Comparison of ENCODE assay signal across 1 cellular context in the genomic region with DNA sequence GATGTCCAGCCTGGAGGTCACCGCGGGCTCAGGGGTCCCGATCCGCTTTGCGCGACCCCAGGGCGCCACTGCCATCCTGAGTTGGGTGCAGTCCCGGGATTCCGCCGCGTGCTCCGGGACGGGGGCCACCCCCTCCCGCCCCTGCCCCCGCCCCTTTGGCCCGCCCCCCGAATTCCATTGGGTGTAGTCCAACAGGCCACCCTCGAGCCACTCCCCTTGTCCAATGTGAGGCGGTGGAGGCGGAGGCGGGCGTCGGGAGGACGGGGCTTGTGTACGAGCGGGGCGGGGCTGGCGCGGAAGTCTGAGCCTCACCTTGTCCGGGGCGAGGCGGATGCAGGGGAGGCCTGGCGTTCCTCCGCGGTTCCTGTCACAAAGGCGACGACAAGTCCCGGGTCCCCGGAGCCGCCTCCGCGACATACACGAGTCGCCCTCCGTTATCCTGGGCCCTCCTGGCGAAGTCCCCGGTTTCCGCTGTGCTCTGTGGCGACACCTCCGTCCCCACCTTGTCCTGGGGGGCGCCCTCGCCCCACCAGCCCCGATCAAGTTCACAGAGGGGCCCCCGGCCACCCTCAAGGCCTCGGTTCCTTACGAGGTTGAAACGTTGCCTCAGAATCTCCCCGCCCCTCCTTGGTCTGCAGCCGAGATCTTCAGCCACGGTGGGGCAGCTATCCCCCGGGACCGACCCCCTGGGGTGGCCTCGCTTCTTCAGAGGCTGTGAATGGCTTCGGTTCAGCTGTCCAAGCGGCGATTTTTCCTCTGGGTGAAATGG.
TF ChIP-seq lines count a peak whose summit lies in the region.

No MANE protein-coding gene starts in this region.

TF ChIP-seq in HepG2, 621 proteins besides CTCF, POLR2A, EP300 and RAD21 (continued from another document and continues in another):
- TF ChIP-seq, protein P1, sequence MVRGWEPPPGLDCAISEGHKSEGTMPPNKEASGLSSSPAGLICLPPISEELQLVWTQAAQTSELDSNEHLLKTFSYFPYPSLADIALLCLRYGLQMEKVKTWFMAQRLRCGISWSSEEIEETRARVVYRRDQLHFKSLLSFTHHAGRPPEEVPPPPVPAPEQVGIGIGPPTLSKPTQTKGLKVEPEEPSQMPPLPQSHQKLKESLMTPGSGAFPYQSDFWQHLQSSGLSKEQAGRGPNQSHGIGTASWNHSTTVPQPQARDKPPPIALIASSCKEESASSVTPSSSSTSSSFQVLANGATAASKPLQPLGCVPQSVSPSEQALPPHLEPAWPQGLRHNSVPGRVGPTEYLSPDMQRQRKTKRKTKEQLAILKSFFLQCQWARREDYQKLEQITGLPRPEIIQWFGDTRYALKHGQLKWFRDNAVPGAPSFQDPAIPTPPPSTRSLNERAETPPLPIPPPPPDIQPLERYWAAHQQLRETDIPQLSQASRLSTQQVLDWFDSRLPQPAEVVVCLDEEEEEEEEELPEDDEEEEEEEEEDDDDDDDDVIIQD (CRISPR knock-in tag; IDR thresholded peaks at IDR 0.05; ENCODE audit: low read depth): no peak
- TF ChIP-seq ZNF766 (CRISPR knock-in tag; IDR thresholded peaks at IDR 0.05; ENCODE audit: borderline replicate concordance): no peak
- TF ChIP-seq RNF2 (conservative IDR thresholded peaks at IDR 0.05; ENCODE audit: low read depth): no peak
- TF ChIP-seq, protein P2, sequence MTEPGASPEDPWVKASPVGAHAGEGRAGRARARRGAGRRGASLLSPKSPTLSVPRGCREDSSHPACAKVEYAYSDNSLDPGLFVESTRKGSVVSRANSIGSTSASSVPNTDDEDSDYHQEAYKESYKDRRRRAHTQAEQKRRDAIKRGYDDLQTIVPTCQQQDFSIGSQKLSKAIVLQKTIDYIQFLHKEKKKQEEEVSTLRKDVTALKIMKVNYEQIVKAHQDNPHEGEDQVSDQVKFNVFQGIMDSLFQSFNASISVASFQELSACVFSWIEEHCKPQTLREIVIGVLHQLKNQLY (CRISPR knock-in tag; IDR thresholded peaks at IDR 0.05): no peak
- TF ChIP-seq, protein P3, sequence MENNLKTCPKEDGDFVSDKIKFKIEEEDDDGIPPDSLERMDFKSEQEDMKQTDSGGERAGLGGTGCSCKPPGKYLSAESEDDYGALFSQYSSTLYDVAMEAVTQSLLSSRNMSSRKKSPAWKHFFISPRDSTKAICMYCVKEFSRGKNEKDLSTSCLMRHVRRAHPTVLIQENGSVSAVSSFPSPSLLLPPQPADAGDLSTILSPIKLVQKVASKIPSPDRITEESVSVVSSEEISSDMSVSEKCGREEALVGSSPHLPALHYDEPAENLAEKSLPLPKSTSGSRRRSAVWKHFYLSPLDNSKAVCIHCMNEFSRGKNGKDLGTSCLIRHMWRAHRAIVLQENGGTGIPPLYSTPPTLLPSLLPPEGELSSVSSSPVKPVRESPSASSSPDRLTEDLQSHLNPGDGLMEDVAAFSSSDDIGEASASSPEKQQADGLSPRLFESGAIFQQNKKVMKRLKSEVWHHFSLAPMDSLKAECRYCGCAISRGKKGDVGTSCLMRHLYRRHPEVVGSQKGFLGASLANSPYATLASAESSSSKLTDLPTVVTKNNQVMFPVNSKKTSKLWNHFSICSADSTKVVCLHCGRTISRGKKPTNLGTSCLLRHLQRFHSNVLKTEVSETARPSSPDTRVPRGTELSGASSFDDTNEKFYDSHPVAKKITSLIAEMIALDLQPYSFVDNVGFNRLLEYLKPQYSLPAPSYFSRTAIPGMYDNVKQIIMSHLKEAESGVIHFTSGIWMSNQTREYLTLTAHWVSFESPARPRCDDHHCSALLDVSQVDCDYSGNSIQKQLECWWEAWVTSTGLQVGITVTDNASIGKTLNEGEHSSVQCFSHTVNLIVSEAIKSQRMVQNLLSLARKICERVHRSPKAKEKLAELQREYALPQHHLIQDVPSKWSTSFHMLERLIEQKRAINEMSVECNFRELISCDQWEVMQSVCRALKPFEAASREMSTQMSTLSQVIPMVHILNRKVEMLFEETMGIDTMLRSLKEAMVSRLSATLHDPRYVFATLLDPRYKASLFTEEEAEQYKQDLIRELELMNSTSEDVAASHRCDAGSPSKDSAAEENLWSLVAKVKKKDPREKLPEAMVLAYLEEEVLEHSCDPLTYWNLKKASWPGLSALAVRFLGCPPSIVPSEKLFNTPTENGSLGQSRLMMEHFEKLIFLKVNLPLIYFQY (CRISPR knock-in tag; IDR thresholded peaks at IDR 0.05; ENCODE audit: borderline replicate concordance): no peak
- TF ChIP-seq, protein P4, sequence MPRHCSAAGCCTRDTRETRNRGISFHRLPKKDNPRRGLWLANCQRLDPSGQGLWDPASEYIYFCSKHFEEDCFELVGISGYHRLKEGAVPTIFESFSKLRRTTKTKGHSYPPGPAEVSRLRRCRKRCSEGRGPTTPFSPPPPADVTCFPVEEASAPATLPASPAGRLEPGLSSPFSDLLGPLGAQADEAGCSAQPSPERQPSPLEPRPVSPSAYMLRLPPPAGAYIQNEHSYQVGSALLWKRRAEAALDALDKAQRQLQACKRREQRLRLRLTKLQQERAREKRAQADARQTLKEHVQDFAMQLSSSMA (CRISPR knock-in tag; IDR thresholded peaks at IDR 0.05): peak; percentile 84
- TF ChIP-seq, protein P5, sequence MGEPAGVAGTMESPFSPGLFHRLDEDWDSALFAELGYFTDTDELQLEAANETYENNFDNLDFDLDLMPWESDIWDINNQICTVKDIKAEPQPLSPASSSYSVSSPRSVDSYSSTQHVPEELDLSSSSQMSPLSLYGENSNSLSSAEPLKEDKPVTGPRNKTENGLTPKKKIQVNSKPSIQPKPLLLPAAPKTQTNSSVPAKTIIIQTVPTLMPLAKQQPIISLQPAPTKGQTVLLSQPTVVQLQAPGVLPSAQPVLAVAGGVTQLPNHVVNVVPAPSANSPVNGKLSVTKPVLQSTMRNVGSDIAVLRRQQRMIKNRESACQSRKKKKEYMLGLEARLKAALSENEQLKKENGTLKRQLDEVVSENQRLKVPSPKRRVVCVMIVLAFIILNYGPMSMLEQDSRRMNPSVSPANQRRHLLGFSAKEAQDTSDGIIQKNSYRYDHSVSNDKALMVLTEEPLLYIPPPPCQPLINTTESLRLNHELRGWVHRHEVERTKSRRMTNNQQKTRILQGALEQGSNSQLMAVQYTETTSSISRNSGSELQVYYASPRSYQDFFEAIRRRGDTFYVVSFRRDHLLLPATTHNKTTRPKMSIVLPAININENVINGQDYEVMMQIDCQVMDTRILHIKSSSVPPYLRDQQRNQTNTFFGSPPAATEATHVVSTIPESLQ (CRISPR knock-in tag; conservative IDR thresholded peaks at IDR 0.05): no peak
- no peak for TF ChIP-seq ZNF382 (CRISPR knock-in tag; IDR thresholded peaks at IDR 0.05; ENCODE audit: borderline replicate concordance)
- peak; percentile 85 for TF ChIP-seq AGO2 (optimal IDR thresholded peaks at IDR 0.05; ENCODE audit: low read depth, low read length)
- TF ChIP-seq FOXK2 (IDR thresholded peaks at IDR 0.05): peak; percentile 55; the same call in 1 of the 2 replicates
- TF ChIP-seq ARID2 (CRISPR knock-in tag; IDR thresholded peaks at IDR 0.05; ENCODE audit: borderline replicate concordance): no peak
- no peak for TF ChIP-seq KAT2B (IDR thresholded peaks at IDR 0.05; ENCODE audit: borderline replicate concordance, low read depth, low read length)
- no peak for TF ChIP-seq TCF7L2 (IDR thresholded peaks at IDR 0.05; ENCODE audit: low read depth, low read length)
- TF ChIP-seq, protein P6, sequence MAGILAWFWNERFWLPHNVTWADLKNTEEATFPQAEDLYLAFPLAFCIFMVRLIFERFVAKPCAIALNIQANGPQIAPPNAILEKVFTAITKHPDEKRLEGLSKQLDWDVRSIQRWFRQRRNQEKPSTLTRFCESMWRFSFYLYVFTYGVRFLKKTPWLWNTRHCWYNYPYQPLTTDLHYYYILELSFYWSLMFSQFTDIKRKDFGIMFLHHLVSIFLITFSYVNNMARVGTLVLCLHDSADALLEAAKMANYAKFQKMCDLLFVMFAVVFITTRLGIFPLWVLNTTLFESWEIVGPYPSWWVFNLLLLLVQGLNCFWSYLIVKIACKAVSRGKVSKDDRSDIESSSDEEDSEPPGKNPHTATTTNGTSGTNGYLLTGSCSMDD (CRISPR knock-in tag; IDR thresholded peaks at IDR 0.05): no peak
- peak; percentile 24 for TF ChIP-seq SKI (IDR thresholded peaks at IDR 0.05; ENCODE audit: partially characterized antibody)
- peak; percentile 58 for TF ChIP-seq PHF8 (CRISPR knock-in tag; IDR thresholded peaks at IDR 0.05)
- TF ChIP-seq, protein P7, sequence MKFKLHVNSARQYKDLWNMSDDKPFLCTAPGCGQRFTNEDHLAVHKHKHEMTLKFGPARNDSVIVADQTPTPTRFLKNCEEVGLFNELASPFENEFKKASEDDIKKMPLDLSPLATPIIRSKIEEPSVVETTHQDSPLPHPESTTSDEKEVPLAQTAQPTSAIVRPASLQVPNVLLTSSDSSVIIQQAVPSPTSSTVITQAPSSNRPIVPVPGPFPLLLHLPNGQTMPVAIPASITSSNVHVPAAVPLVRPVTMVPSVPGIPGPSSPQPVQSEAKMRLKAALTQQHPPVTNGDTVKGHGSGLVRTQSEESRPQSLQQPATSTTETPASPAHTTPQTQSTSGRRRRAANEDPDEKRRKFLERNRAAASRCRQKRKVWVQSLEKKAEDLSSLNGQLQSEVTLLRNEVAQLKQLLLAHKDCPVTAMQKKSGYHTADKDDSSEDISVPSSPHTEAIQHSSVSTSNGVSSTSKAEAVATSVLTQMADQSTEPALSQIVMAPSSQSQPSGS (CRISPR knock-in tag; IDR thresholded peaks at IDR 0.05): no peak; the same call in 1 of the 2 replicates
- no peak for TF ChIP-seq ZNF546 (CRISPR knock-in tag; conservative IDR thresholded peaks at IDR 0.05)
- no peak for TF ChIP-seq SRSF1 (optimal IDR thresholded peaks at IDR 0.05; ENCODE audit: low read depth, low read length)
- 0 out of 2 replicates have a peak, but pooled peaks have one; percentile 45 for TF ChIP-seq ZNF33B (CRISPR knock-in tag; IDR thresholded peaks at IDR 0.05)
- peak; percentile 58; the same call in 1 of the 2 replicates for TF ChIP-seq FOXK1 (CRISPR knock-in tag; IDR thresholded peaks at IDR 0.05; ENCODE audit: borderline replicate concordance, low read depth)
- peak; percentile 93 for TF ChIP-seq TAF1 (CRISPR knock-in tag; IDR thresholded peaks at IDR 0.05)
- TF ChIP-seq NFRKB (IDR thresholded peaks at IDR 0.05): no peak
- TF ChIP-seq, protein P8, sequence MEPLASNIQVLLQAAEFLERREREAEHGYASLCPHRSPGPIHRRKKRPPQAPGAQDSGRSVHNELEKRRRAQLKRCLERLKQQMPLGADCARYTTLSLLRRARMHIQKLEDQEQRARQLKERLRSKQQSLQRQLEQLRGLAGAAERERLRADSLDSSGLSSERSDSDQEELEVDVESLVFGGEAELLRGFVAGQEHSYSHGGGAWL (CRISPR knock-in tag; IDR thresholded peaks at IDR 0.05): peak; percentile 75
- TF ChIP-seq, protein P9, sequence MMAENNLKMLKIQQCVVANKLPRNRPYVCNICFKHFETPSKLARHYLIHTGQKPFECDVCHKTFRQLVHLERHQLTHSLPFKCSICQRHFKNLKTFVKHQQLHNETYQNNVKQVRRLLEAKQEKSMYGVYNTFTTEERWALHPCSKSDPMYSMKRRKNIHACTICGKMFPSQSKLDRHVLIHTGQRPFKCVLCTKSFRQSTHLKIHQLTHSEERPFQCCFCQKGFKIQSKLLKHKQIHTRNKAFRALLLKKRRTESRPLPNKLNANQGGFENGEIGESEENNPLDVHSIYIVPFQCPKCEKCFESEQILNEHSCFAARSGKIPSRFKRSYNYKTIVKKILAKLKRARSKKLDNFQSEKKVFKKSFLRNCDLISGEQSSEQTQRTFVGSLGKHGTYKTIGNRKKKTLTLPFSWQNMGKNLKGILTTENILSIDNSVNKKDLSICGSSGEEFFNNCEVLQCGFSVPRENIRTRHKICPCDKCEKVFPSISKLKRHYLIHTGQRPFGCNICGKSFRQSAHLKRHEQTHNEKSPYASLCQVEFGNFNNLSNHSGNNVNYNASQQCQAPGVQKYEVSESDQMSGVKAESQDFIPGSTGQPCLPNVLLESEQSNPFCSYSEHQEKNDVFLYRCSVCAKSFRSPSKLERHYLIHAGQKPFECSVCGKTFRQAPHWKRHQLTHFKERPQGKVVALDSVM (CRISPR knock-in tag; IDR thresholded peaks at IDR 0.05): no peak
- no peak for TF ChIP-seq RORA (CRISPR knock-in tag; IDR thresholded peaks at IDR 0.05)
- TF ChIP-seq ZNF780A (CRISPR knock-in tag; IDR thresholded peaks at IDR 0.05): no peak; the same call in 1 of the 2 replicates
- no peak for TF ChIP-seq ZNF326 (CRISPR knock-in tag; IDR thresholded peaks at IDR 0.05; ENCODE audit: borderline replicate concordance)
- no peak for TF ChIP-seq ZNF7 (CRISPR knock-in tag; IDR thresholded peaks at IDR 0.05)
- TF ChIP-seq, protein P10, sequence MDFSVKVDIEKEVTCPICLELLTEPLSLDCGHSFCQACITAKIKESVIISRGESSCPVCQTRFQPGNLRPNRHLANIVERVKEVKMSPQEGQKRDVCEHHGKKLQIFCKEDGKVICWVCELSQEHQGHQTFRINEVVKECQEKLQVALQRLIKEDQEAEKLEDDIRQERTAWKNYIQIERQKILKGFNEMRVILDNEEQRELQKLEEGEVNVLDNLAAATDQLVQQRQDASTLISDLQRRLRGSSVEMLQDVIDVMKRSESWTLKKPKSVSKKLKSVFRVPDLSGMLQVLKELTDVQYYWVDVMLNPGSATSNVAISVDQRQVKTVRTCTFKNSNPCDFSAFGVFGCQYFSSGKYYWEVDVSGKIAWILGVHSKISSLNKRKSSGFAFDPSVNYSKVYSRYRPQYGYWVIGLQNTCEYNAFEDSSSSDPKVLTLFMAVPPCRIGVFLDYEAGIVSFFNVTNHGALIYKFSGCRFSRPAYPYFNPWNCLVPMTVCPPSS (IDR thresholded peaks at IDR 0.05): no peak
- TF ChIP-seq SETDB1 (CRISPR knock-in tag; IDR thresholded peaks at IDR 0.05; ENCODE audit: borderline replicate concordance): no peak
- TF ChIP-seq, protein P11, sequence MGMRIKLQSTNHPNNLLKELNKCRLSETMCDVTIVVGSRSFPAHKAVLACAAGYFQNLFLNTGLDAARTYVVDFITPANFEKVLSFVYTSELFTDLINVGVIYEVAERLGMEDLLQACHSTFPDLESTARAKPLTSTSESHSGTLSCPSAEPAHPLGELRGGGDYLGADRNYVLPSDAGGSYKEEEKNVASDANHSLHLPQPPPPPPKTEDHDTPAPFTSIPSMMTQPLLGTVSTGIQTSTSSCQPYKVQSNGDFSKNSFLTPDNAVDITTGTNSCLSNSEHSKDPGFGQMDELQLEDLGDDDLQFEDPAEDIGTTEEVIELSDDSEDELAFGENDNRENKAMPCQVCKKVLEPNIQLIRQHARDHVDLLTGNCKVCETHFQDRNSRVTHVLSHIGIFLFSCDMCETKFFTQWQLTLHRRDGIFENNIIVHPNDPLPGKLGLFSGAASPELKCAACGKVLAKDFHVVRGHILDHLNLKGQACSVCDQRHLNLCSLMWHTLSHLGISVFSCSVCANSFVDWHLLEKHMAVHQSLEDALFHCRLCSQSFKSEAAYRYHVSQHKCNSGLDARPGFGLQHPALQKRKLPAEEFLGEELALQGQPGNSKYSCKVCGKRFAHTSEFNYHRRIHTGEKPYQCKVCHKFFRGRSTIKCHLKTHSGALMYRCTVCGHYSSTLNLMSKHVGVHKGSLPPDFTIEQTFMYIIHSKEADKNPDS (CRISPR knock-in tag; IDR thresholded peaks at IDR 0.05): no peak
- TF ChIP-seq ZNF501 (CRISPR knock-in tag; IDR thresholded peaks at IDR 0.05): peak; percentile 32; the same call in 1 of the 2 replicates
- no peak for TF ChIP-seq MBD4 (IDR thresholded peaks at IDR 0.05; ENCODE audit: borderline replicate concordance, low read length)
- TF ChIP-seq, protein P12, sequence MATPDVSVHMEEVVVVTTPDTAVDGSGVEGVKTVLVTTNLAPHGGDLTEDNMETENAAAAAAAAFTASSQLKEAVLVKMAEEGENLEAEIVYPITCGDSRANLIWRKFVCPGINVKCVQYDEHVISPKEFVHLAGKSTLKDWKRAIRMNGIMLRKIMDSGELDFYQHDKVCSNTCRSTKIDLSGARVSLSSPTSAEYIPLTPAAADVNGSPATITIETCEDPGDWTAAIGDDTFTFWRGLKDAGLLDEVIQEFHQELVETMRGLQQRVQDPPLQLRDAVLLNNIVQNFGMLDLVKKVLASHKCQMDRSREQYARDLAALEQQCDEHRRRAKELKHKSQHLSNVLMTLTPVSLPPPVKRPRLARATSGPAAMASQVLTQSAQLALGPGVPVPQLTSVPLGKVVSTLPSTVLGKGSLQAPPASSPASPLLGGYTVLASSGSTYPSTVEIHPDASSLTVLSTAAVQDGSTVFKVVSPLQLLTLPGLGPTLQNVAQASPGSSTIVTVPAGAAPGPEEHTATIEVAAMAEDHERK (CRISPR knock-in tag; IDR thresholded peaks at IDR 0.05; ENCODE audit: low read depth): no peak
